Comparison of ENCODE assay signal across 16 cellular contexts in genomic region chr3:25724948-25725645, GRCh38.
"Had no signal": no experiment of that assay in that cellular context is flagged by ENCODE, and none has a peak within 500 bp of the region (broad histone marks: within the 10 kb centered on the region; RNA-seq: fewer than 3 reads in every experiment).

No MANE protein-coding gene starts in this region.

- H3K4me3 ChIP-seq: cardiac muscle cell, dorsolateral prefrontal cortex, esophagus muscularis mucosa, psoas muscle, right lobe of liver, suprapubic skin, upper lobe of left lung had no signal

- H3K9me3 Mint-ChIP-seq: activated CD4-positive, alpha-beta memory T cell treated with anti-CD3 and anti-CD28 coated beads for 36 hours; activated naive CD4-positive, alpha-beta T cell treated with anti-CD3 and anti-CD28 coated beads for 36 hours; neural crest cell; stimulated activated naive CD8-positive, alpha-beta T cell treated with anti-CD3 and anti-CD28 coated beads, Interleukin-15, Interleukin-2, amounts not matched to agents 100 ng/mL and 50 ng/mL, for 24 hours; T-helper 1 cell treated with Interleukin-12 subunit alpha and Interleukin-12 subunit beta and Interleukin-4 antibody, amounts not matched to agents 30 μg/mL and 1 μg/mL, for 36 hours had no signal

- DNase-seq: activated CD8-positive, alpha-beta memory T cell treated with anti-CD3 and anti-CD28 coated beads, Interleukin-2, amount 50 U/mL, for 4 hours; activated naive CD4-positive, alpha-beta T cell treated with anti-CD3 and anti-CD28 coated beads for 36 hours; dorsolateral prefrontal cortex; hippocampal formation; left ventricle myocardium superior; psoas muscle; right lobe of liver; upper lobe of left lung had no signal

- ATAC-seq: left ventricle myocardium superior, psoas muscle had no signal

- H3K4me1 ChIP-seq: esophagus muscularis mucosa, psoas muscle, right lobe of liver, suprapubic skin, upper lobe of left lung had no signal

- H3K4me1 Mint-ChIP-seq: activated CD4-positive, alpha-beta T cell treated with anti-CD3 and anti-CD28 coated beads for 36 hours; neural crest cell had no signal

- H3K27ac ChIP-seq: cardiac muscle cell, dorsolateral prefrontal cortex, esophagus muscularis mucosa, psoas muscle, right lobe of liver, suprapubic skin, upper lobe of left lung had no signal

- H3K4me3 Mint-ChIP-seq: activated CD4-positive, alpha-beta memory T cell treated with anti-CD3 and anti-CD28 coated beads for 36 hours; activated CD4-positive, alpha-beta T cell treated with anti-CD3 and anti-CD28 coated beads for 36 hours; activated naive CD4-positive, alpha-beta T cell treated with anti-CD3 and anti-CD28 coated beads for 36 hours; neural crest cell; stimulated activated naive CD8-positive, alpha-beta T cell treated with anti-CD3 and anti-CD28 coated beads, Interleukin-15, Interleukin-2, amounts not matched to agents 100 ng/mL and 50 ng/mL, for 24 hours; T-helper 1 cell treated with Interleukin-12 subunit alpha and Interleukin-12 subunit beta and Interleukin-4 antibody, amounts not matched to agents 30 μg/mL and 1 μg/mL, for 36 hours had no signal

- H3K27ac Mint-ChIP-seq: activated CD4-positive, alpha-beta memory T cell treated with anti-CD3 and anti-CD28 coated beads for 36 hours; activated CD4-positive, alpha-beta T cell treated with anti-CD3 and anti-CD28 coated beads for 36 hours; activated naive CD4-positive, alpha-beta T cell treated with anti-CD3 and anti-CD28 coated beads for 36 hours; T-helper 1 cell treated with Interleukin-12 subunit alpha and Interleukin-12 subunit beta and Interleukin-4 antibody, amounts not matched to agents 30 μg/mL and 1 μg/mL, for 36 hours had no signal

- H3K9me3 ChIP-seq: esophagus muscularis mucosa, psoas muscle, right lobe of liver, suprapubic skin, upper lobe of left lung had no signal

- H3K27me3 Mint-ChIP-seq: activated CD4-positive, alpha-beta memory T cell treated with anti-CD3 and anti-CD28 coated beads for 36 hours; activated CD4-positive, alpha-beta T cell treated with anti-CD3 and anti-CD28 coated beads for 36 hours; stimulated activated naive CD8-positive, alpha-beta T cell treated with anti-CD3 and anti-CD28 coated beads, Interleukin-15, Interleukin-2, amounts not matched to agents 100 ng/mL and 50 ng/mL, for 24 hours had no signal

- H3K27me3 ChIP-seq: cardiac muscle cell, dorsolateral prefrontal cortex, esophagus muscularis mucosa, right lobe of liver, suprapubic skin, upper lobe of left lung had no signal
